15 cellular contexts compared by ENCODE assay signal in the genomic region with DNA sequence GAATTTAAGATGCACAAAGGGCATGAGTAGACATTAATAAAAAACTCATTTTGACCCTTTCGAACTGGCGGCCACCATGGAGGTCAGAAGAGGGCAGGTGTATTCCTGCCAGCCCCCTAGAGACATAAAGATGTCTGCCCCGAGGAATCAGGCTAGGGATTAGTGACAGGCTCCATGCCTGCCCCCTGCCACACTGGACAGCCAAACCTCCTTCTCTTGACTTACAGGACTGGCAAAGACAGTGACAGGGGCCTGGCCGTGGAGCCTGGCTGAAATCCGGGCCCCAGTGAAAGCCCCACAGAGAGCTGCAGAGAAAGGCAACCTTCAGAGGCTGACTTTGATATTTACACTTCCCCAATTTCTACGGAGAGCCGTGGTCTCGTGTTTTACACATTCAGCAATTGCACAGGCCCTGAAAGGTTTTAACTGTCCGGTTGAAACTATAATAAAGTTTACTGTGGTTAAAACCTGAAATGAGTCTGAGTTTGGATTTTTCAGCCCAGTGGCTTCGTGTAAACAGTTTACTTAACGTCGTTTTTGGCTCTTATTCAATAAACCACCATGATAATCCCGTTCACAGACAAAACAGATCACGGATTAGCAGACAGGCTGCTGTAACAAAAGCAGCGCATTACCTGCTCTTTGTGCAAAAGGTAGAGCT.
DNase-seq lines count a peak whose midpoint lies in the region; ATAC-seq and TF ChIP-seq lines count a peak whose summit lies in the region.
"Had no signal": no experiment of that assay in that cellular context is flagged by ENCODE, and none has a peak within 500 bp of the region (broad histone marks: within the 10 kb centered on the region; RNA-seq: fewer than 3 reads in every experiment).

No MANE protein-coding gene starts in this region.

- H3K79me1 ChIP-seq in IMR-90 (ENCODE audit: low read depth in 1 of 2, low read length in 2 of 2), result no peaks in the 10 kb centered on the region

- peak overlapping the region; percentile 29; the same call in 1 of the 3 replicates for H2BK15ac ChIP-seq in IMR-90 (ENCODE audit: low read depth, low read length)

- no peak overlapping the region for H3K14ac ChIP-seq in IMR-90 (replicated peaks; ENCODE audit: low read depth, low read length)

- no peaks in the 10 kb centered on the region for H4K20me1 ChIP-seq in IMR-90 (ENCODE audit: insufficient read depth, low read length)

- peak overlapping the region; percentile 10 for H4K5ac ChIP-seq in IMR-90 (ENCODE audit: low read depth, low read length)

- H3K4me1 ChIP-seq in IMR-90 (ENCODE audit: control insufficient read depth, insufficient read depth, low read length) (peaks cover 11% of the 10 kb centered on the region), heart left ventricle (no peaks in the 10 kb centered on the region)

- H3K4me1 Mint-ChIP-seq in neural crest cell, result peaks cover 20% of the 10 kb centered on the region

- peak overlapping the region; percentile 18 for H2BK20ac ChIP-seq in IMR-90 (ENCODE audit: low read depth, low read length)

- peak overlapping the region; percentile 40 for H2BK5ac ChIP-seq in IMR-90 (ENCODE audit: low read depth, low read length, poor library complexity, severe bottlenecking)

- POLR2A ChIA-PET in IMR-90 (lab: Charles Lee; ENCODE audit: unreplicated experiment), result no interaction called here
- POLR2A ChIA-PET in RWPE1 (lab: Yijun Ruan, JAX; ENCODE audit: low non-redundant PET), result no interaction called here

- TF ChIP-seq CTCF in IMR-90 (conservative IDR thresholded peaks at IDR 0.05; ENCODE audit: low read depth, low read length), result no peak
- no peak for TF ChIP-seq CTCF in neural crest cell (conservative IDR thresholded peaks at IDR 0.05)
- TF ChIP-seq CTCF in heart left ventricle (IDR thresholded peaks at IDR 0.05), result no peak
- no peak for TF ChIP-seq CTCF in RWPE1 (conservative IDR thresholded peaks at IDR 0.05; ENCODE audit: low read depth)

- in situ Hi-C loops in IMR-90 (cut with MboI; ENCODE audit: low sequenced_read_pairs), result no loop called here

- intact Hi-C loops in IMR-90 (cut with micrococcal nuclease) (no loop called here), heart left ventricle (cut with DNase I) (loop anchor here in 1 of 10 donors (10.0 kb wide), 1 partner anchor 57 kb away; no protein-coding TSS in a partner anchor)

- H3K36me3 Mint-ChIP-seq in neural crest cell (ENCODE audit: low read depth), result no peaks in the 10 kb centered on the region

- DNase-seq in IMR-90 (peak; percentile 66), neural crest cell (ENCODE audit: low read depth, low spot score) (peak; percentile 4), HK-2 (ENCODE audit: unreplicated experiment) (no peak), heart left ventricle (no peak), RWPE1 (ENCODE audit: low spot score) (no peak)
- DNase-seq: activated CD4-positive, alpha-beta T cell treated with anti-CD3 and anti-CD28 coated beads, Interleukin-2, amount 50 U/mL, for 48 hours; AML-193; MG63; NCI-H748 treated with DMSO at 0.1 percent for 48 hours; SW 1271 had no signal

- peak overlapping the region; percentile 59 for H4K91ac ChIP-seq in IMR-90 (ENCODE audit: insufficient read depth, low read depth, low read length)

- H3K4ac ChIP-seq in IMR-90 (ENCODE audit: low read depth, low read length), result peak overlapping the region; percentile 59

- H3K36me3 ChIP-seq in IMR-90 (ENCODE audit: control insufficient read depth, insufficient read depth, low read length) (no peaks in the 10 kb centered on the region), heart left ventricle (no peaks in the 10 kb centered on the region)
- H3K36me3 ChIP-seq: MG63 had no signal

- no peak overlapping the region for H3K23ac ChIP-seq in IMR-90 (ENCODE audit: low read depth, low read length)

- H3K9me3 ChIP-seq in IMR-90 (ENCODE audit: control insufficient read depth, insufficient read depth, low read length), result peaks cover 3% of the 10 kb centered on the region; the same call in 1 of the 2 replicates
- H3K9me3 ChIP-seq in heart left ventricle, result peaks cover 0 to 14% (median 0%) of the 10 kb centered on the region in 12 donors
- H3K9me3 ChIP-seq: MG63 had no signal

- WGBS in IMR-90 (ENCODE audit: extremely low coverage in 2 of 2, insufficient read length in 1 of 2), 2 experiments, result 20% methylated on average over 1 of the region's 15 CpGs; no CpG with 5 or more reads in 1 of the 2 experiments
- 63 to 71% (median 70%) methylated on average over 15 of the region's 15 CpGs for WGBS in heart left ventricle, 4 donors

- no peak overlapping the region for H3K27ac Mint-ChIP-seq in neural crest cell (ENCODE audit: unreplicated experiment)
- H3K27ac Mint-ChIP-seq: activated naive CD4-positive, alpha-beta T cell treated with anti-CD3 and anti-CD28 coated beads, Interleukin-2, amount 50 U/mL, for 72 hours; dendritic cell treated with granulocyte-macrophage colony-stimulating factor and Interleukin-4, amounts not matched to agents 40 ng/mL and 50 ng/mL, for 4 days had no signal

- peak overlapping the region; percentile 22 to 61; a peak in 1 of 4 replicates for H4K8ac ChIP-seq in IMR-90 (ENCODE audit: low read depth in 2 of 2, low read length in 2 of 2)

- TF ChIP-seq POLR2A in IMR-90 (IDR thresholded peaks at IDR 0.05; ENCODE audit: low read depth, low read length) (no peak), heart left ventricle (IDR thresholded peaks at IDR 0.05) (no peak)

- peak overlapping the region; percentile 83 for H2AFZ ChIP-seq in IMR-90 (replicated peaks; ENCODE audit: low read length, poor library complexity)

- ATAC-seq in GM18508 (IDR thresholded peaks at IDR 0.05; ENCODE audit: insufficient read depth, unreplicated experiment), result peak; percentile 79
- ATAC-seq in GM21619 (IDR thresholded peaks at IDR 0.05; ENCODE audit: unreplicated experiment), result peak; percentile 76
- peak; percentile 68 for ATAC-seq in IMR-90 (ENCODE audit: low read depth)
- no peak for ATAC-seq in GM18858 (IDR thresholded peaks at IDR 0.05; ENCODE audit: unreplicated experiment)
- ATAC-seq in heart left ventricle, result no peak
- ATAC-seq: activated naive CD4-positive, alpha-beta T cell treated with anti-CD3 and anti-CD28 coated beads, Interleukin-2, amount 50 U/mL, for 72 hours had no signal

- no peak for TF ChIP-seq RAD21 in IMR-90 (IDR thresholded peaks at IDR 0.05; ENCODE audit: low read length)

- H3K18ac ChIP-seq in IMR-90 (ENCODE audit: low read depth, low read length), result peak overlapping the region; percentile 39

- H3K27me3 Mint-ChIP-seq in neural crest cell (ENCODE audit: low read depth), result peaks cover 24% of the 10 kb centered on the region
- H3K27me3 Mint-ChIP-seq: dendritic cell treated with granulocyte-macrophage colony-stimulating factor and Interleukin-4, amounts not matched to agents 40 ng/mL and 50 ng/mL, for 4 days had no signal

- H3K56ac ChIP-seq in IMR-90 (ENCODE audit: extremely low read depth, insufficient read depth, low read length), result no peak overlapping the region

- H3K27ac ChIP-seq in IMR-90 (ENCODE audit: insufficient read depth, low read length) (peak overlapping the region; percentile 81), heart left ventricle (peak overlapping the region in 1 of 12 donors; percentile 76), RWPE1 (no peak overlapping the region)

- peaks cover 6% of the 10 kb centered on the region for H3K9me3 Mint-ChIP-seq in neural crest cell

- H3K4me2 ChIP-seq in IMR-90 (ENCODE audit: low read depth, low read length), result peak overlapping the region; percentile 32

- H3K4me3 ChIP-seq in IMR-90 (ENCODE audit: insufficient read depth, low read depth, low read length), result no peak overlapping the region
- no peak overlapping the region for H3K4me3 ChIP-seq in heart left ventricle
- H3K4me3 ChIP-seq: MG63 had no signal

- peak overlapping the region; percentile 71 for H2BK120ac ChIP-seq in IMR-90 (ENCODE audit: low read depth, low read length)

- CTCF ChIA-PET in IMR-90 (lab: Yijun Ruan, JAX) (interaction anchor here (0.5 to 0.7 kb wide), 2 partner anchors 11 to 55 kb away, joined by 3 to 4 read pairs; no protein-coding TSS in a partner anchor), RWPE1 (lab: Yijun Ruan, JAX) (interaction anchor here (0.6 kb wide), 1 partner anchor 16 kb away, joined by 4 read pairs; no protein-coding TSS in a partner anchor)

- H3K4me3 Mint-ChIP-seq in neural crest cell, result no peak overlapping the region
- H3K4me3 Mint-ChIP-seq: dendritic cell treated with granulocyte-macrophage colony-stimulating factor and Interleukin-4, amounts not matched to agents 40 ng/mL and 50 ng/mL, for 4 days had no signal

- peak overlapping the region; percentile 43; the same call in 1 of the 2 replicates for H3K9ac ChIP-seq in IMR-90 (ENCODE audit: low read depth, low read length)

- peaks cover 10% of the 10 kb centered on the region; the same call in 1 of the 2 replicates for H3K9me1 ChIP-seq in IMR-90 (ENCODE audit: insufficient read depth, low read length)

- H2AK9ac ChIP-seq in IMR-90 (replicated peaks; ENCODE audit: low read depth, low read length, poor library complexity), result peak overlapping the region; percentile 12

- H3K27me3 ChIP-seq in IMR-90 (ENCODE audit: control insufficient read depth, insufficient read depth, low read length) (no peaks in the 10 kb centered on the region), heart left ventricle (no peaks in the 10 kb centered on the region)
- H3K27me3 ChIP-seq: MG63 had no signal

- BruUV-seq in IMR-90 (replicated peaks; lab: Mats Ljungman, UMichigan), result no TSS peak

- dilution Hi-C loops in IMR-90 (cut with HindIII; ENCODE audit: low sequenced_read_pairs, unreplicated experiment), result no loop called here

- no peak overlapping the region for H2AK5ac ChIP-seq in IMR-90 (ENCODE audit: low read depth, low read length)

TF ChIP-seq in IMR-90, 13 proteins besides CTCF, POLR2A, EP300 and RAD21:
- TF ChIP-seq MAZ (IDR thresholded peaks at IDR 0.05; ENCODE audit: borderline replicate concordance, low read depth, low read length) (no peak), RFX5 (IDR thresholded peaks at IDR 0.05; ENCODE audit: low read depth, low read length) (no peak), CHD1 (IDR thresholded peaks at IDR 0.05; ENCODE audit: low read depth, low read length) (no peak), SMC3 (IDR thresholded peaks at IDR 0.05; ENCODE audit: low read depth, low read length) (no peak), NFE2L2 (IDR thresholded peaks at IDR 0.05; ENCODE audit: low read depth, low read length) (no peak), CEBPB (IDR thresholded peaks at IDR 0.05; ENCODE audit: low read depth, low read length) (no peak)

Comparison
In these comparisons a context has a peak if more than half of its experiments do, and no peak if none do; other contexts are left out.
1. ATAC-seq: peak in GM18508 (single experiment), GM21619 (single experiment) and IMR-90 (single experiment); none in GM18858 (single experiment) and heart left ventricle (0 of 4).
2. DNase-seq: peak in IMR-90 (single experiment) and neural crest cell (single experiment); none in HK-2 (single experiment), heart left ventricle (0 of 5) and RWPE1 (single experiment).